8 cellular contexts compared by ENCODE assay signal in genomic region chr19:1929051-1929742, GRCh38. TPM values are rescaled to one million over a fixed set of nuclear protein-coding genes. Genes with fewer than 3 reads are reported as not detected.
DNase-seq lines count a peak whose midpoint lies in the region; ATAC-seq, FAIRE-seq and TF ChIP-seq lines count a peak whose summit lies in the region.

No MANE protein-coding gene starts in this region.

- H3K9me3 ChIP-seq in BLaER1 (peaks cover 16% of the 10 kb centered on the region), WERI-Rb-1 (ENCODE audit: severe bottlenecking) (peaks cover 16% of the 10 kb centered on the region), mammary epithelial cell (replicated peaks; ENCODE audit: insufficient read depth, low read length) (no peaks in the 10 kb centered on the region), kidney (ENCODE audit: control insufficient read depth in 1 of 2, low read length in 2 of 2) (no peaks in the 10 kb centered on the region)

- CTCF ChIA-PET in mammary epithelial cell (lab: Charles Lee; ENCODE audit: low non-redundant PET): interaction anchor here (0.6 kb wide), 1 partner anchor 706 kb away, joined by 14 read pairs; no protein-coding TSS in a partner anchor

- H3K27me3 ChIP-seq in BLaER1: peaks cover 19% of the 10 kb centered on the region
- peaks cover 3% of the 10 kb centered on the region for H3K27me3 ChIP-seq in WERI-Rb-1 (ENCODE audit: insufficient read depth, low read depth, severe bottlenecking)
- H3K27me3 ChIP-seq in mammary epithelial cell (ENCODE audit: insufficient read depth, low read length): no peaks in the 10 kb centered on the region

- no peaks in the 10 kb centered on the region for H3K79me2 ChIP-seq in mammary epithelial cell (ENCODE audit: insufficient read depth, low read length)

- peak; percentile 91 for TF ChIP-seq CTCF in WERI-Rb-1 (IDR thresholded peaks at IDR 0.05; ENCODE audit: low read depth, low read length)
- peak; percentile 76 to 84 for TF ChIP-seq CTCF in mammary epithelial cell (conservative IDR thresholded peaks at IDR 0.05 in 1 of 2, IDR thresholded peaks at IDR 0.05 in 1 of 2; ENCODE audit: extremely low read depth in 1 of 2, insufficient read depth in 1 of 2, low read depth in 1 of 2, low read length in 2 of 2)
- TF ChIP-seq CTCF in kidney (IDR thresholded peaks at IDR 0.05; ENCODE audit: borderline replicate concordance, extremely low read depth, insufficient read depth): peak; percentile 85

- no peak for FAIRE-seq in kidney (lab: Jason Lieb, UNC)

- dilution Hi-C loops in mammary epithelial cell (cut with HindIII; ENCODE audit: low sequenced_read_pairs): loop anchor here (10.0 kb wide), 1 partner anchor 136 kb away; no protein-coding TSS in a partner anchor

- H3K27ac ChIP-seq in BLaER1: no peak overlapping the region
- no peak overlapping the region for H3K27ac ChIP-seq in WERI-Rb-1
- H3K27ac ChIP-seq in mammary epithelial cell (ENCODE audit: insufficient read depth, low read depth, low read length): no peak overlapping the region
- H3K27ac ChIP-seq in kidney (ENCODE audit: low read depth in 2 of 2, low read length in 2 of 2): no peak overlapping the region

- H4K20me1 ChIP-seq in BLaER1: 0 out of 2 replicates have a peak, but pooled peaks cover 5% of the 10 kb centered on the region
- no peaks in the 10 kb centered on the region for H4K20me1 ChIP-seq in mammary epithelial cell (ENCODE audit: insufficient read depth, low read length)

- H3K4me2 ChIP-seq in BLaER1 (peak overlapping the region; percentile 90), mammary epithelial cell (ENCODE audit: insufficient read depth, low read depth, low read length) (peak overlapping the region; percentile 87)

- H3K4me1 ChIP-seq in BLaER1: peaks cover 69% of the 10 kb centered on the region
- H3K4me1 ChIP-seq in mammary epithelial cell (ENCODE audit: insufficient read depth, low read length): peaks cover 6% of the 10 kb centered on the region
- peaks cover 6 to 7% of the 10 kb centered on the region in 2 donors for H3K4me1 ChIP-seq in kidney (ENCODE audit: control insufficient read depth in 1 of 2, insufficient read depth in 1 of 2, low read depth in 1 of 2, low read length in 2 of 2)

- BruUV-seq in mammary epithelial cell (replicated peaks; lab: Mats Ljungman, UMichigan): no TSS peak

- DNase-seq in NCI-H1930 (lab: John Stamatoyannopoulos, UW): peak; percentile 27 to 66
- peak; percentile 79 for DNase-seq in WERI-Rb-1
- peak; percentile 58 for DNase-seq in mammary epithelial cell
- DNase-seq in kidney: peak; percentile 91
- DNase-seq in stimulated activated CD4-positive, alpha-beta T cell treated with anti-CD3 and anti-CD28 coated beads, Interleukin-15, amount 100 ng/mL, for 48 hours (ENCODE audit: low read depth in 2 of 2): peak; percentile 63 to 83

- H2AFZ ChIP-seq in mammary epithelial cell (ENCODE audit: low read depth, low read length): peak overlapping the region; percentile 61

- peaks cover 15% of the 10 kb centered on the region for H3K36me3 ChIP-seq in BLaER1
- H3K36me3 ChIP-seq in WERI-Rb-1: peaks cover 9% of the 10 kb centered on the region
- peaks cover 8% of the 10 kb centered on the region for H3K36me3 ChIP-seq in mammary epithelial cell (ENCODE audit: insufficient read depth, low read length)
- peaks cover 0 to 3% of the 10 kb centered on the region in 2 donors for H3K36me3 ChIP-seq in kidney (ENCODE audit: control insufficient read depth in 1 of 2, insufficient read depth in 2 of 2, low read length in 2 of 2)

- peak; percentile 64 for ATAC-seq in GM21737 (IDR thresholded peaks at IDR 0.05; ENCODE audit: unreplicated experiment)
- ATAC-seq in HG03469 (IDR thresholded peaks at IDR 0.05; ENCODE audit: unreplicated experiment): no peak

- peak overlapping the region; percentile 49 for H3K4me3 ChIP-seq in BLaER1
- peak overlapping the region; percentile 8 for H3K4me3 ChIP-seq in WERI-Rb-1 (ENCODE audit: low read depth, low read length)
- H3K4me3 ChIP-seq in mammary epithelial cell (replicated peaks in 1 of 3; ENCODE audit: insufficient read depth in 1 of 3, low read depth in 2 of 3, low read length in 3 of 3): peak overlapping the region; percentile 16 to 43 (median 35)
- peak overlapping the region in 1 of 2 donors; percentile 37 for H3K4me3 ChIP-seq in kidney (ENCODE audit: low read length in 2 of 2)

- H3K9ac ChIP-seq in BLaER1: no peak overlapping the region
- H3K9ac ChIP-seq in mammary epithelial cell (ENCODE audit: insufficient read depth, low read length): no peak overlapping the region
- no peak overlapping the region for H3K9ac ChIP-seq in kidney (ENCODE audit: low read length in 2 of 2)

- in situ Hi-C loops in mammary epithelial cell (cut with MboI; ENCODE audit: low sequenced_read_pairs in 2 of 2): no loop called here

- intact Hi-C loops in mammary epithelial cell (cut with micrococcal nuclease) (loop anchor here (1.0 to 2.0 kb wide), 2 partner anchors 90 to 140 kb away; no protein-coding TSS in a partner anchor), kidney (cut with DNase I) (no loop called here)

- WGBS in mammary epithelial cell (ENCODE audit: low coverage, missing lambda C conversion rate): 27% methylated on average over 24 of the region's 42 CpGs

RNA-seq across cellular contexts. Expression of gene CSNK1G2, which starts 11.8 kb away (rescaled TPM):
- total RNA-seq in mammary epithelial cell (10 to 100 TPM; 63.5 to 70.8 TPM), kidney (66.2 TPM)
- polyA plus RNA-seq in mammary epithelial cell (57.6 TPM), kidney (ENCODE audit: insufficient read depth, low read depth, low replicate concordance) (33.1 TPM)
- 55.0 TPM for polyA minus RNA-seq in mammary epithelial cell

RNA-seq across cellular contexts. Expression of gene ADAT3, which starts 24.0 kb away (rescaled TPM):
- total RNA-seq in mammary epithelial cell: 1 to 10 TPM; 3.5 to 7.3 TPM
- polyA plus RNA-seq in mammary epithelial cell: 1.7 TPM
- polyA minus RNA-seq in mammary epithelial cell: not detected
- total RNA-seq in kidney: 10.3 TPM
- 6.1 TPM for polyA plus RNA-seq in kidney (ENCODE audit: insufficient read depth, low read depth, low replicate concordance)

RNA-seq across cellular contexts. Expression of gene SCAMP4, which starts 24.0 kb away (rescaled TPM):
- total RNA-seq in mammary epithelial cell: 10 to 100 TPM; 70.2 to 76.5 TPM
- polyA plus RNA-seq in mammary epithelial cell: 31.7 TPM
- polyA minus RNA-seq in mammary epithelial cell: 38.7 TPM
- 90.1 TPM for total RNA-seq in kidney
- polyA plus RNA-seq in kidney (ENCODE audit: insufficient read depth, low read depth, low replicate concordance): 49.5 TPM

RNA-seq across cellular contexts. Expression of gene ABHD17A, which starts 43.9 kb away (rescaled TPM):
- 10 to 100 TPM; 46.2 to 61.5 TPM for total RNA-seq in mammary epithelial cell
- 56.8 TPM for polyA plus RNA-seq in mammary epithelial cell
- polyA minus RNA-seq in mammary epithelial cell: 7.2 TPM
- total RNA-seq in kidney: 63.8 TPM
- polyA plus RNA-seq in kidney (ENCODE audit: insufficient read depth, low read depth, low replicate concordance): 65.1 TPM
